8 cellular contexts compared by ENCODE assay signal in genomic region chr3:42539871-42540714, GRCh38. TPM values are rescaled to one million over a fixed set of nuclear protein-coding genes. Genes with fewer than 3 reads are reported as not detected.
A peak's percentile ranks its signal among the peaks of the same experiment; 100 is the strongest.
DNase-seq lines count a peak whose midpoint lies in the region; ATAC-seq, FAIRE-seq and TF ChIP-seq lines count a peak whose summit lies in the region.

No MANE protein-coding gene starts in this region.

- POLR2A ChIA-PET in GM12878 (lab: Charles Lee), result no interaction called here

- no peaks in the 10 kb centered on the region; the same call in 1 of the 2 replicates for H4K20me1 ChIP-seq in DOHH2 (ENCODE audit: control insufficient read depth, insufficient read depth, low read depth, low read length)
- no peaks in the 10 kb centered on the region; the same call in 1 of the 2 replicates for H4K20me1 ChIP-seq in GM12878 (ENCODE audit: control insufficient read depth, insufficient read depth)

- H3K79me2 ChIP-seq in DOHH2 (ENCODE audit: control insufficient read depth, low read length) (no peaks in the 10 kb centered on the region), GM12878 (ENCODE audit: control insufficient read depth, insufficient read depth, low read length) (no peaks in the 10 kb centered on the region)

- peak; percentile 47 to 60 (median 52) for DNase-seq in T-helper 17 cell
- DNase-seq in GM12878 (ENCODE audit: low read depth, low spot score), result no peak
- DNase-seq in kidney, result peak; percentile 83
- DNase-seq in stimulated activated CD4-positive, alpha-beta T cell treated with anti-CD3 and anti-CD28 coated beads, Interleukin-4, amount 100 ng/mL, for 48 hours (ENCODE audit: low read depth in 2 of 2), result peak; percentile 45 to 66
- DNase-seq in NCI-H187 treated with DMSO at 0.1 percent for 48 hours (lab: John Stamatoyannopoulos, UW), result no peak

- no peaks in the 10 kb centered on the region for H3K36me3 ChIP-seq in DOHH2 (ENCODE audit: control insufficient read depth, low read length)
- no peaks in the 10 kb centered on the region for H3K36me3 ChIP-seq in GM12878 (ENCODE audit: control insufficient read depth in 2 of 2, insufficient read depth in 2 of 2, low read length in 1 of 2)
- no peaks in the 10 kb centered on the region for H3K36me3 ChIP-seq in kidney (ENCODE audit: control insufficient read depth in 1 of 2, insufficient read depth in 2 of 2, low read length in 2 of 2)

- H3K27ac ChIP-seq in DOHH2 (ENCODE audit: low read depth, low read length) (no peak overlapping the region), GM12878 (ENCODE audit: control insufficient read depth, insufficient read depth) (no peak overlapping the region), kidney (ENCODE audit: low read depth in 2 of 2, low read length in 2 of 2) (no peak overlapping the region)

- H2AFZ ChIP-seq in GM12878 (ENCODE audit: control insufficient read depth, low read depth, low read length), result no peak overlapping the region

- SMC1A ChIA-PET in GM12878 (lab: Charles Lee; ENCODE audit: uncharacterized antibody, unreplicated experiment), result no interaction called here

- no peaks in the 10 kb centered on the region for H3K9me3 ChIP-seq in DOHH2 (ENCODE audit: control insufficient read depth, insufficient read depth, low read length)
- H3K9me3 ChIP-seq in T-helper 17 cell (ENCODE audit: control insufficient read depth, low read length, poor library complexity, severe bottlenecking), result no peaks in the 10 kb centered on the region
- no peaks in the 10 kb centered on the region for H3K9me3 ChIP-seq in GM12878 (replicated peaks; ENCODE audit: control insufficient read depth, insufficient read depth, low read length)
- no peaks in the 10 kb centered on the region for H3K9me3 ChIP-seq in kidney (ENCODE audit: control insufficient read depth in 1 of 2, low read length in 2 of 2)

- in situ Hi-C loops in GM12878 (cut with MboI), result loop anchor here (5.0 kb wide), 1 partner anchor 293 kb away; no protein-coding TSS in a partner anchor

- no TSS peak for BruUV-seq in GM12878 (replicated peaks; lab: Mats Ljungman, UMichigan)

- no peak for TF ChIP-seq POLR2A in GM12878 (IDR thresholded peaks at IDR 0.05; ENCODE audit: low read depth, low read length)

- H3K4me1 ChIP-seq in DOHH2 (ENCODE audit: control insufficient read depth, low read length) (no peaks in the 10 kb centered on the region), GM12878 (ENCODE audit: control insufficient read depth, insufficient read depth, low read length) (no peaks in the 10 kb centered on the region), kidney (ENCODE audit: control insufficient read depth in 1 of 2, insufficient read depth in 1 of 2, low read depth in 1 of 2, low read length in 2 of 2) (peaks cover 0 to 6% of the 10 kb centered on the region in 2 donors)

- no peaks in the 10 kb centered on the region for H3K36me3 Mint-ChIP-seq in T-helper 17 cell (ENCODE audit: low read depth)

- ATAC-seq in HG02759 (IDR thresholded peaks at IDR 0.05; ENCODE audit: unreplicated experiment) (peak; percentile 70), T-helper 17 cell (peak; percentile 75), GM12878 (peak; percentile 93), HG03097 (IDR thresholded peaks at IDR 0.05; ENCODE audit: low FRiP score, unreplicated experiment) (no peak)

- RAD21 ChIA-PET in GM12878 (lab: Charles Lee; ENCODE audit: unreplicated experiment), result interaction anchor here (1.7 kb wide), 1 partner anchor 293 kb away, joined by 6 read pairs; no protein-coding TSS in a partner anchor

- CTCF ChIA-PET in GM12878 (lab: Yijun Ruan, JAX), result interaction anchor here (1.0 to 3.7 kb wide), 4 partner anchors 8 to 293 kb away, joined by 3 to 19 read pairs (median 4); no protein-coding TSS in a partner anchor

- H3K4me3 Mint-ChIP-seq in T-helper 17 cell, result no peak overlapping the region

- no peak overlapping the region for H3K4me3 ChIP-seq in DOHH2 (ENCODE audit: low read length)
- no peak overlapping the region for H3K4me3 ChIP-seq in GM12878
- H3K4me3 ChIP-seq in kidney (ENCODE audit: low read length in 2 of 2), result no peak overlapping the region

- H3K27ac Mint-ChIP-seq in T-helper 17 cell, result peak overlapping the region; percentile 83

- FAIRE-seq in GM12878 (lab: Jason Lieb, UNC), result peak; percentile 95
- no peak for FAIRE-seq in kidney (lab: Jason Lieb, UNC)

- H3K9ac ChIP-seq in GM12878 (ENCODE audit: control insufficient read depth, insufficient read depth, low read length) (no peak overlapping the region), kidney (ENCODE audit: low read length in 2 of 2) (no peak overlapping the region)

- H3F3A ChIP-seq in DOHH2 (ENCODE audit: control insufficient read depth, insufficient read depth), result no peaks in the 10 kb centered on the region

- peaks cover 13% of the 10 kb centered on the region for H3K4me1 Mint-ChIP-seq in T-helper 17 cell

- intact Hi-C loops in GM12878 (cut with micrococcal nuclease; ENCODE audit: unreplicated experiment), result loop anchor here (2.0 to 10.0 kb wide), 4 partner anchors 98 to 645 kb away; no protein-coding TSS in a partner anchor
- intact Hi-C loops in kidney (cut with DNase I), result loop anchor here (10.0 kb wide), 1 partner anchor 315 kb away; no protein-coding TSS in a partner anchor

- H3K27me3 ChIP-seq in DOHH2 (ENCODE audit: control insufficient read depth, low read length) (no peaks in the 10 kb centered on the region), GM12878 (replicated peaks in 1 of 2; ENCODE audit: control insufficient read depth in 2 of 2, insufficient read depth in 2 of 2, low read length in 1 of 2) (no peaks in the 10 kb centered on the region)

- no peaks in the 10 kb centered on the region for H3K9me2 ChIP-seq in DOHH2 (replicated peaks; ENCODE audit: control insufficient read depth, low read length)

- peak; percentile 88 for TF ChIP-seq CTCF in DOHH2 (IDR thresholded peaks at IDR 0.05; ENCODE audit: low read depth, low read length, poor library complexity, severe bottlenecking)
- peak; percentile 65 to 88 (median 79) for TF ChIP-seq CTCF in GM12878 (IDR thresholded peaks at IDR 0.05 in 2 of 3, conservative IDR thresholded peaks at IDR 0.05 in 1 of 3; ENCODE audit: control insufficient read depth in 2 of 3, extremely low read depth in 1 of 3, insufficient read depth in 1 of 3, low read depth in 3 of 3, low read length in 3 of 3)
- TF ChIP-seq CTCF in kidney (IDR thresholded peaks at IDR 0.05; ENCODE audit: borderline replicate concordance, extremely low read depth, insufficient read depth), result peak; percentile 61

- no peak overlapping the region for H3K4me2 ChIP-seq in DOHH2 (ENCODE audit: low read length)
- H3K4me2 ChIP-seq in GM12878 (ENCODE audit: control insufficient read depth, insufficient read depth), result no peak overlapping the region

- H3K27me3 Mint-ChIP-seq in T-helper 17 cell, result no peaks in the 10 kb centered on the region

- WGBS in GM12878 (ENCODE audit: insufficient coverage, insufficient replicate concordance, low lambda C conversion rate, missing lambda C conversion rate), result 24% methylated on average over 14 of the region's 14 CpGs

- no peak for TF ChIP-seq EP300 in GM12878 (IDR thresholded peaks at IDR 0.05; ENCODE audit: borderline replicate concordance in 1 of 2, control insufficient read depth in 1 of 2, low read depth in 2 of 2, low read length in 2 of 2)

- TF ChIP-seq RAD21 in GM12878 (IDR thresholded peaks at IDR 0.05; ENCODE audit: insufficient read depth, low read depth, low read length), result peak; percentile 48; the same call in 1 of the 2 replicates

RNA-seq across cellular contexts. Expression of gene VIPR1, which starts 37.6 kb away (rescaled TPM):
- total RNA-seq in T-helper 17 cell (10 to 100 TPM; 33.4 to 72.9 TPM), GM12878 (2014; rRNA removed) (not detected in 2 replicates), GM12878 (2014; rRNA removed; fragmentation: Illumina TruSeq; extraction: Trizol) (not detected in 2 replicates), GM12878 (2021) (0.18 and 0.29 TPM in 2 replicates), kidney (4.9 TPM)
- 0.35 TPM in 1 of 2 replicates, not detected in the other for total RNA-seq in GM12878 (2013; cell fraction: nucleolus; rRNA removed)
- polyA plus RNA-seq in GM12878 (2011; ENCODE audit: low read depth), result 0.59 TPM
- polyA plus RNA-seq in GM12878 (2011; rRNA removed) (not detected in 2 replicates), GM12878 (2014; fragmentation: Illumina TruSeq; extraction: Trizol) (0.03 TPM in 1 of 2 replicates, not detected in the other), GM12878 (2014; fragmentation: Nextera tagmentation; extraction: Ambion mirVana) (not detected), GM12878 (2014; rRNA removed) (0.04 and 0.28 TPM in 2 replicates), GM12878 (2016; fragmentation: Nextera tagmentation; extraction: Ambion mirVana) (under 1 TPM in 1 of 2 experiments, not detected in 1; 0.07 TPM), kidney (ENCODE audit: insufficient read depth, low read depth, low replicate concordance) (5.3 TPM)
- polyA plus RNA-seq in GM12878 (2011; cell fraction: cytosol; rRNA removed), result 0.04 TPM in 1 of 2 replicates, not detected in the other
- polyA plus RNA-seq in GM12878 (2011; cell fraction: nucleus; rRNA removed), result 0.04 TPM in 1 of 2 replicates, not detected in the other
- 0.74 and 1.2 TPM in 2 replicates for polyA plus RNA-seq in GM12878 (2012)
- 0.07 and 0.21 TPM in 2 replicates for polyA minus RNA-seq in GM12878 (2011; rRNA and poly(A)+ RNA removed)
- not detected in 2 replicates for polyA minus RNA-seq in GM12878 (2011; cell fraction: cytosol; rRNA and poly(A)+ RNA removed)
- polyA minus RNA-seq in GM12878 (2011; cell fraction: nucleus; rRNA and poly(A)+ RNA removed), result not detected in 2 replicates

RNA-seq across cellular contexts. Expression of gene SEC22C, which starts 41.7 kb away (rescaled TPM):
- total RNA-seq in T-helper 17 cell (10 to 100 TPM; 83.2 to 84.5 TPM), GM12878 (2014; rRNA removed) (45.0 and 56.6 TPM in 2 replicates), GM12878 (2014; rRNA removed; fragmentation: Illumina TruSeq; extraction: Trizol) (41.0 and 44.9 TPM in 2 replicates), GM12878 (2021) (35.8 and 36.2 TPM in 2 replicates), kidney (43.6 TPM)
- 49.4 and 57.2 TPM in 2 replicates for total RNA-seq in GM12878 (2013; cell fraction: nucleolus; rRNA removed)
- polyA plus RNA-seq in GM12878 (2011; ENCODE audit: low read depth), result 18.2 TPM
- polyA plus RNA-seq in GM12878 (2011; rRNA removed) (29.6 and 31.1 TPM in 2 replicates), GM12878 (2014; fragmentation: Illumina TruSeq; extraction: Trizol) (39.5 and 47.5 TPM in 2 replicates), GM12878 (2014; fragmentation: Nextera tagmentation; extraction: Ambion mirVana) (10 to 100 TPM; 15.6 to 19.3 TPM), GM12878 (2014; rRNA removed) (38.6 and 44.4 TPM in 2 replicates), GM12878 (2016; fragmentation: Nextera tagmentation; extraction: Ambion mirVana) (10 to 100 TPM; 46.0 to 47.0 TPM), kidney (ENCODE audit: insufficient read depth, low read depth, low replicate concordance) (32.8 TPM)
- polyA plus RNA-seq in GM12878 (2011; cell fraction: cytosol; rRNA removed), result 25.3 and 26.2 TPM in 2 replicates
- 17.2 and 19.9 TPM in 2 replicates for polyA plus RNA-seq in GM12878 (2011; cell fraction: nucleus; rRNA removed)
- 19.5 and 21.3 TPM in 2 replicates for polyA plus RNA-seq in GM12878 (2012)
- polyA minus RNA-seq in GM12878 (2011; rRNA and poly(A)+ RNA removed), result 21.8 and 21.9 TPM in 2 replicates
- 6.8 and 10.2 TPM in 2 replicates for polyA minus RNA-seq in GM12878 (2011; cell fraction: cytosol; rRNA and poly(A)+ RNA removed)
- polyA minus RNA-seq in GM12878 (2011; cell fraction: nucleus; rRNA and poly(A)+ RNA removed), result 4.8 and 8.6 TPM in 2 replicates

RNA-seq across cellular contexts. Expression of gene SS18L2, which starts 50.6 kb away (rescaled TPM):
- total RNA-seq in T-helper 17 cell (10 to 100 TPM; 42.7 to 49.1 TPM), GM12878 (2014; rRNA removed) (80.4 and 82.2 TPM in 2 replicates), GM12878 (2014; rRNA removed; fragmentation: Illumina TruSeq; extraction: Trizol) (58.5 and 65.2 TPM in 2 replicates), GM12878 (2021) (60.6 and 61.0 TPM in 2 replicates), kidney (18.8 TPM)
- total RNA-seq in GM12878 (2013; cell fraction: nucleolus; rRNA removed), result 10.6 and 11.8 TPM in 2 replicates
- polyA plus RNA-seq in GM12878 (2011; ENCODE audit: low read depth), result 118 TPM
- polyA plus RNA-seq in GM12878 (2011; rRNA removed) (137 and 199 TPM in 2 replicates), GM12878 (2014; fragmentation: Illumina TruSeq; extraction: Trizol) (80.7 and 96.7 TPM in 2 replicates), GM12878 (2014; fragmentation: Nextera tagmentation; extraction: Ambion mirVana) (100 to 1,000 TPM; 293 to 375 TPM), GM12878 (2014; rRNA removed) (85.4 and 97.5 TPM in 2 replicates), GM12878 (2016; fragmentation: Nextera tagmentation; extraction: Ambion mirVana) (100 to 1,000 TPM; 181 to 193 TPM), kidney (ENCODE audit: insufficient read depth, low read depth, low replicate concordance) (42.4 TPM)
- 56.8 and 60.7 TPM in 2 replicates for polyA plus RNA-seq in GM12878 (2011; cell fraction: cytosol; rRNA removed)
- 35.1 and 38.9 TPM in 2 replicates for polyA plus RNA-seq in GM12878 (2011; cell fraction: nucleus; rRNA removed)
- polyA plus RNA-seq in GM12878 (2012), result 77.2 and 92.3 TPM in 2 replicates
- 23.4 and 38.6 TPM in 2 replicates for polyA minus RNA-seq in GM12878 (2011; rRNA and poly(A)+ RNA removed)
- 10.7 and 22.6 TPM in 2 replicates for polyA minus RNA-seq in GM12878 (2011; cell fraction: cytosol; rRNA and poly(A)+ RNA removed)
- 16.4 and 19.8 TPM in 2 replicates for polyA minus RNA-seq in GM12878 (2011; cell fraction: nucleus; rRNA and poly(A)+ RNA removed)

Comparison
In these comparisons a context has a peak if more than half of its experiments do, and no peak if none do; other contexts are left out.
1. DNase-seq: peak in T-helper 17 cell (3 of 3), kidney (single experiment) and stimulated activated CD4-positive, alpha-beta T cell treated with anti-CD3 and anti-CD28 coated beads, Interleukin-4, amount 100 ng/mL, for 48 hours (2 of 2); none in GM12878 (single experiment) and NCI-H187 treated with DMSO at 0.1 percent for 48 hours (single experiment).
2. Peak in every context shown above with its lines, with median percentiles within 50 percentile points of each other: CTCF ChIP-seq.